ENCODE assay signal across 8 cellular contexts in genomic region chr14:90235179-90235976, GRCh38. TPM values are rescaled to one million over a fixed set of nuclear protein-coding genes. Genes with fewer than 3 reads are reported as not detected.
DNase-seq lines count a peak whose midpoint lies in the region; ATAC-seq and TF ChIP-seq lines count a peak whose summit lies in the region.

No MANE protein-coding gene starts in this region.

- POLR2A ChIA-PET in CD4-positive, alpha-beta T cell (lab: Charles Lee): no interaction called here

- peaks cover 5% of the 10 kb centered on the region for H3K9me3 Mint-ChIP-seq in CD4-positive, alpha-beta T cell

- peak; percentile 71 for TF ChIP-seq CTCF in CD4-positive, alpha-beta T cell (IDR thresholded peaks at IDR 0.05)
- peak; percentile 76 to 96 (median 84) for TF ChIP-seq CTCF in prostate gland (IDR thresholded peaks at IDR 0.05)

- no peaks in the 10 kb centered on the region for H3K36me3 ChIP-seq in SJCRH30
- H3K36me3 ChIP-seq in prostate gland: no peaks in the 10 kb centered on the region

- CTCF ChIA-PET in CD4-positive, alpha-beta T cell (lab: Charles Lee): interaction anchor here (0.8 to 2.9 kb wide), 2 partner anchors 22 to 296 kb away, joined by 3 to 16 read pairs; no protein-coding TSS in a partner anchor

- H3K4me1 ChIP-seq in SJCRH30 (no peaks in the 10 kb centered on the region; the same call in 1 of the 2 replicates), prostate gland (replicated peaks) (no peaks in the 10 kb centered on the region)

- no peak overlapping the region for H3K4me3 ChIP-seq in SJCRH30
- H3K4me3 ChIP-seq in prostate gland: no peak overlapping the region

- peak; percentile 63 for ATAC-seq in CD4-positive, alpha-beta T cell (ENCODE audit: poor library complexity)
- ATAC-seq in GM21423 (IDR thresholded peaks at IDR 0.05; ENCODE audit: unreplicated experiment) (peak; percentile 75), Right ventricle myocardium superior (ENCODE audit: poor library complexity) (peak; percentile 90)

- H3K27me3 Mint-ChIP-seq in CD4-positive, alpha-beta T cell: peaks cover 35% of the 10 kb centered on the region

- peaks cover 16% of the 10 kb centered on the region for H3K36me3 Mint-ChIP-seq in CD4-positive, alpha-beta T cell (ENCODE audit: low read depth)

- no peak overlapping the region for H3K27ac Mint-ChIP-seq in CD4-positive, alpha-beta T cell

- H3K4me3 Mint-ChIP-seq in CD4-positive, alpha-beta T cell: no peak overlapping the region

- 14% methylated on average over 25 of the region's 25 CpGs for WGBS in prostate gland

- intact Hi-C loops in CD4-positive, alpha-beta T cell (cut with DNase I, micrococcal nuclease): loop anchor here in 1 of 2 experiments (1.0 to 10.0 kb wide), 2 partner anchors 296 to 1201 kb away; no protein-coding TSS in a partner anchor
- intact Hi-C loops in Right ventricle myocardium superior (cut with DNase I): loop anchor here (2.0 kb wide), 1 partner anchor 263 kb away; no protein-coding TSS in a partner anchor
- intact Hi-C loops in prostate gland (cut with DNase I): loop anchor here (10.0 kb wide), 1 partner anchor 261 kb away; no protein-coding TSS in a partner anchor

- peak; percentile 23 to 71 (median 48) for DNase-seq in CD4-positive, alpha-beta T cell
- DNase-seq in NAMALWA (ENCODE audit: low spot score): peak; percentile 75
- peak; percentile 51 to 83 for DNase-seq in SJCRH30
- DNase-seq in activated naive CD4-positive, alpha-beta T cell treated with Interleukin-2 at 50 U/mL for 16 hours: peak; percentile 70
- DNase-seq in Right ventricle myocardium superior: peak; percentile 79
- peak; percentile 14 for DNase-seq in prostate gland (ENCODE audit: low spot score)
- DNase-seq in cortex of kidney (lab: John Stamatoyannopoulos, UW): no peak

- no peak for TF ChIP-seq POLR2A in prostate gland (IDR thresholded peaks at IDR 0.05)

- peaks cover 39% of the 10 kb centered on the region for H3K9me3 ChIP-seq in CD4-positive, alpha-beta T cell (ENCODE audit: control insufficient read depth, low read length)
- H3K9me3 ChIP-seq in SJCRH30 (replicated peaks): peaks cover 10% of the 10 kb centered on the region; the same call in 1 of the 2 replicates
- no peaks in the 10 kb centered on the region for H3K9me3 ChIP-seq in prostate gland

- no peak overlapping the region for H3K27ac ChIP-seq in CD4-positive, alpha-beta T cell (ENCODE audit: low read depth, low read length)
- H3K27ac ChIP-seq in SJCRH30: no peak overlapping the region
- no peak overlapping the region for H3K27ac ChIP-seq in prostate gland

- H3K4me1 Mint-ChIP-seq in CD4-positive, alpha-beta T cell (ENCODE audit: low read depth): no peaks in the 10 kb centered on the region

- peaks cover 9% of the 10 kb centered on the region for H3K27me3 ChIP-seq in CD4-positive, alpha-beta T cell (ENCODE audit: control insufficient read depth, insufficient read depth, low read length)
- H3K27me3 ChIP-seq in SJCRH30: no peaks in the 10 kb centered on the region
- H3K27me3 ChIP-seq in prostate gland (replicated peaks; ENCODE audit: insufficient read depth): no peaks in the 10 kb centered on the region

RNA-seq across cellular contexts. Expression of gene PSMC1, which starts 21.0 kb away (rescaled TPM):
- total RNA-seq in CD4-positive, alpha-beta T cell: 10 to 100 TPM; 75.8 to 80.3 TPM
- 172 and 173 TPM in 2 replicates for total RNA-seq in SJCRH30 (2014; rRNA removed; shearing (Covaris generic))
- total RNA-seq in Right ventricle myocardium superior: 132 TPM
- 10 to 100 TPM; 77.4 to 94.3 TPM for total RNA-seq in prostate gland
